8 cellular contexts compared by ENCODE assay signal in genomic region chr2:109129921-109130725, GRCh38. TPM values are rescaled to one million over a fixed set of nuclear protein-coding genes. Genes with fewer than 3 reads are reported as not detected.
DNase-seq lines count a peak whose midpoint lies in the region; ATAC-seq, FAIRE-seq and TF ChIP-seq lines count a peak whose summit lies in the region.

No MANE protein-coding gene starts in this region.

- H3K4me1 ChIP-seq in astrocyte (ENCODE audit: insufficient read depth, low read length), result peaks cover 20% of the 10 kb centered on the region
- H3K4me1 ChIP-seq in testis, result peaks cover 3% of the 10 kb centered on the region

- H3K27me3 Mint-ChIP-seq in astrocyte (ENCODE audit: low read depth, unreplicated experiment), result peaks cover 26% of the 10 kb centered on the region

- H3K27ac Mint-ChIP-seq in astrocyte (ENCODE audit: unreplicated experiment), result no peak overlapping the region

- H3K27ac ChIP-seq in astrocyte (ENCODE audit: low read depth, low read length) (no peak overlapping the region), testis (peak overlapping the region in 1 of 2 donors; percentile 39)

- TF ChIP-seq CTCF in astrocyte (IDR thresholded peaks at IDR 0.05; ENCODE audit: insufficient read depth, low read depth, low read length) (no peak), lower leg skin (IDR thresholded peaks at IDR 0.05) (no peak), testis (IDR thresholded peaks at IDR 0.05) (no peak)

- FAIRE-seq in astrocyte (lab: Jason Lieb, UNC), result no peak

- ATAC-seq in GM18861 (IDR thresholded peaks at IDR 0.05; ENCODE audit: unreplicated experiment), result no peak

- H3K9me3 Mint-ChIP-seq in astrocyte (ENCODE audit: unreplicated experiment), result no peaks in the 10 kb centered on the region

- H3K9me3 ChIP-seq in astrocyte (ENCODE audit: insufficient read depth, low read depth, low read length) (no peaks in the 10 kb centered on the region), testis (no peaks in the 10 kb centered on the region)

- H3K9ac ChIP-seq in astrocyte (ENCODE audit: low read length), result peak overlapping the region; percentile 78

- 10 to 11% methylated on average over 39 to 51 of the region's 56 CpGs for WGBS in lower leg skin, 2 donors
- WGBS in testis, 2 donors, result 5 to 28% methylated on average over 3 to 46 of the region's 56 CpGs

- DNase-seq in activated effector memory CD4-positive, alpha-beta T cell treated with anti-CD3 and anti-CD28 coated beads, Interleukin-2, amount 50 U/mL, for 16 hours, result peak; percentile 63
- DNase-seq in activated effector memory CD4-positive, alpha-beta T cell treated with Interleukin-2 at 50 U/mL for 16 hours, result no peak
- DNase-seq in astrocyte (ENCODE audit: low read depth), result peak; percentile 7
- DNase-seq in lower leg skin (ENCODE audit: low spot score in 2 of 2), result peak in 1 of 2 donors; percentile 89
- DNase-seq in testis, result peak; percentile 19
- DNase-seq in effector CD8-positive, alpha-beta T cell (lab: John Stamatoyannopoulos, UW), result no peak
- DNase-seq in COR-L47 (lab: John Stamatoyannopoulos, UW), result no peak

- H3K79me2 ChIP-seq in astrocyte (ENCODE audit: insufficient read depth, low read length), result peaks cover 54% of the 10 kb centered on the region

- peak overlapping the region; percentile 96 for H3K4me3 Mint-ChIP-seq in astrocyte (ENCODE audit: unreplicated experiment)

- peak overlapping the region; percentile 94 for H3K4me2 ChIP-seq in astrocyte (ENCODE audit: low read length)

- no peaks in the 10 kb centered on the region for H3K27me3 ChIP-seq in astrocyte (ENCODE audit: insufficient read depth, low read length)
- no peaks in the 10 kb centered on the region for H3K27me3 ChIP-seq in testis

- no peaks in the 10 kb centered on the region for H3K36me3 ChIP-seq in astrocyte (ENCODE audit: insufficient read depth, low read length)
- no peaks in the 10 kb centered on the region for H3K36me3 ChIP-seq in testis (ENCODE audit: low read depth, missing control alignments)

- H3K4me3 ChIP-seq in astrocyte (ENCODE audit: insufficient read depth, low read depth, low read length) (peak overlapping the region; percentile 64), lower leg skin (ENCODE audit: low read depth, poor library complexity, severe bottlenecking) (peak overlapping the region; percentile 55), testis (peak overlapping the region; percentile 65 to 68)

- peaks cover 27% of the 10 kb centered on the region for H3K4me1 Mint-ChIP-seq in astrocyte (ENCODE audit: low read depth, unreplicated experiment)

- intact Hi-C loops in lower leg skin (cut with DNase I; ENCODE audit: low total_unique reads), result loop anchor here (5.0 kb wide), 1 partner anchor 382 kb away; no protein-coding TSS in a partner anchor
- intact Hi-C loops in testis (cut with DNase I; ENCODE audit: low total_unique reads), result loop anchor here (5.0 kb wide), 1 partner anchor 382 kb away; no protein-coding TSS in a partner anchor

- no peaks in the 10 kb centered on the region for H3K36me3 Mint-ChIP-seq in astrocyte (ENCODE audit: low read depth, unreplicated experiment)

- H2AFZ ChIP-seq in astrocyte (ENCODE audit: low read depth, low read length), result peak overlapping the region; percentile 88

- peaks cover 45% of the 10 kb centered on the region for H4K20me1 ChIP-seq in astrocyte (ENCODE audit: insufficient read depth, low read length)

- no peak for TF ChIP-seq POLR2A in lower leg skin (IDR thresholded peaks at IDR 0.05)
- no peak for TF ChIP-seq POLR2A in testis (IDR thresholded peaks at IDR 0.05)

RNA-seq across cellular contexts. Expression of gene SH3RF3, which starts 1.1 kb away (rescaled TPM):
- total RNA-seq in astrocyte (7.2 and 7.3 TPM in 2 replicates), lower leg skin (1 to 10 TPM; 1.9 to 7.4 (median 3.2) TPM), testis (10 to 100 TPM; 16.5 to 20.1 TPM)
- 9.3 TPM for polyA plus RNA-seq in testis (ENCODE audit: insufficient read depth, low read depth, low replicate concordance)

Comparison
In these comparisons a context has a peak if more than half of its experiments do, and no peak if none do; other contexts are left out.
1. DNase-seq: peak in activated effector memory CD4-positive, alpha-beta T cell treated with anti-CD3 and anti-CD28 coated beads, Interleukin-2, amount 50 U/mL, for 16 hours (single experiment), astrocyte (single experiment) and testis (single experiment); none in activated effector memory CD4-positive, alpha-beta T cell treated with Interleukin-2 at 50 U/mL for 16 hours (single experiment), effector CD8-positive, alpha-beta T cell (single experiment) and COR-L47 (single experiment).
2. Peak in every context shown above with its lines, with median percentiles within 50 percentile points of each other: H3K4me3 ChIP-seq.